Comparison of ENCODE assay signal across 9 cellular contexts in the genomic region with DNA sequence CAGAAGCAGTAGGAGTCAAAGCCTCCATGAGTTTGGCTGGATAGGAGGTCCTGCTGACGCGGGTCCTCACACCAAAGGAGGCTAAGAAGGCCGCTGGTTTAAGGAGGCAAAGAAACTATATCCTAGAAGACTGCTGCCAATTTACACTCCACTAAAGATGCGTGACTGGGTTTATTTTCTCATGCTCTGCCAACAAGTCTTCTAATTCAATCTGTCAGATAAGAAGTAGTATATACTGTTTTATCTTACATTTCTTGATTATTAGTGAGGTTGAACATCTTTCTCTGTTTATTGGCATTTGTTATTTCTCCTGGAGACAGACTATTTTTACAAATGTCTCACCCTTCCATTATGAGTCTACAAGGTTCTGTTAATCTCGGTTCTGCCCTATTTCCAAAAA.
"Had no signal": no experiment of that assay in that cellular context is flagged by ENCODE, and none has a peak within 500 bp of the region (broad histone marks: within the 10 kb centered on the region; RNA-seq: fewer than 3 reads in every experiment).

No MANE protein-coding gene starts in this region.

- H3K4me3 Mint-ChIP-seq: GM23338, H9, HFFc6 had no signal

- H3K27me3 Mint-ChIP-seq: IgD-negative memory B cell had no signal

- H2AFZ ChIP-seq: GM23338 had no signal

- H3K4me3 ChIP-seq: GM23338 had no signal

- FAIRE-seq: H1, H54, HTR-8/SVneo had no signal

- H3K4me2 ChIP-seq: GM23338 had no signal

- ATAC-seq: GM23338 had no signal

- H3K27ac Mint-ChIP-seq: GM23338, H9, HFFc6, IgD-negative memory B cell had no signal

- DNase-seq: H9, HCEC 1CT, HFFc6, KG1 had no signal
